11 cellular contexts compared by ENCODE assay signal in the genomic region with DNA sequence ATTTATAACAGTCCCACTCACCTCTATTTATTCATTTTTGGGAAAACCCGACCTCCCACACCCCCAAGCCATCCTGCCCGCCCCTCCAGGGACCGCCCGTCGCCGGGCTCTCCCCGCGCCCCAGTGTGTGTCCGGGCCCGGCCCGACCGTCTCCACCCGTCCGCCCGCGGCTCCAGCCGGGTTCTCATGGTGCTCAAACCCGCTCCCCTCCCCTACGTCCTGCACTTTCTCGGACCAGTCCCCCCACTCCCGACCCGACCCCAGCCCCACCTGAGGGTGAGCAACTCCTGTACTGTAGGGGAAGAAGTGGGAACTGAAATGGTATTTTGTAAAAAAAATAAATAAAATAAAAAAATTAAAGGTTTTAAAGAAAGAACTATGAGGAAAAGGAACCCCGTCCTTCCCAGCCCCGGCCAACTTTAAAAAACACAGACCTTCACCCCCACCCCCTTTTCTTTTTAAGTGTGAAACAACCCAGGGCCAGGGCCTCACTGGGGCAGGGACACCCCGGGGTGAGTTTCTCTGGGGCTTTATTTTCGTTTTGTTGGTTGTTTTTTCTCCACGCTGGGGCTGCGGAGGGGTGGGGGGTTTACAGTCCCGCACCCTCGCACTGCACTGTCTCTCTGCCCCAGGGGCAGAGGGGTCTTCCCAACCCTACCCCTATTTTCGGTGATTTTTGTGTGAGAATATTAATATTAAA. TPM values are rescaled to one million over a fixed set of nuclear protein-coding genes. Genes with fewer than 3 reads are reported as not detected.
DNase-seq lines count a peak whose midpoint lies in the region; ATAC-seq and TF ChIP-seq lines count a peak whose summit lies in the region.
"Had no signal": no experiment of that assay in that cellular context is flagged by ENCODE, and none has a peak within 500 bp of the region (broad histone marks: within the 10 kb centered on the region; RNA-seq: fewer than 3 reads in every experiment).

No MANE protein-coding gene starts in this region.

- H3K27ac Mint-ChIP-seq in IgD-negative memory B cell (peak overlapping the region in 2 of 3 donors; percentile 20 to 69), neural crest cell (ENCODE audit: unreplicated experiment) (no peak overlapping the region)

- TF ChIP-seq CTCF in coronary artery (IDR thresholded peaks at IDR 0.05) (no peak), neural crest cell (conservative IDR thresholded peaks at IDR 0.05) (no peak), OCI-LY7 (conservative IDR thresholded peaks at IDR 0.05; ENCODE audit: low read length) (no peak)

- H3K36me3 Mint-ChIP-seq in IgD-negative memory B cell (peaks cover 2% of the 10 kb centered on the region), neural crest cell (ENCODE audit: low read depth) (peaks cover 7% of the 10 kb centered on the region)

- ATAC-seq in HG03571 (IDR thresholded peaks at IDR 0.05; ENCODE audit: unreplicated experiment): no peak
- ATAC-seq: esophagus mucosa had no signal

- H3K9me2 ChIP-seq in OCI-LY7 (ENCODE audit: insufficient read depth, low read length): no peaks in the 10 kb centered on the region

- H3K9me3 ChIP-seq in OCI-LY7 (ENCODE audit: low read length): no peaks in the 10 kb centered on the region
- H3K9me3 ChIP-seq: HAP-1 had no signal

- H3K4me1 Mint-ChIP-seq in IgD-negative memory B cell: peaks cover 12 to 26% (median 13%) of the 10 kb centered on the region in 3 donors
- H3K4me1 Mint-ChIP-seq in neural crest cell: peaks cover 10% of the 10 kb centered on the region

- peaks cover 39% of the 10 kb centered on the region for H3K4me1 ChIP-seq in OCI-LY7 (ENCODE audit: insufficient read depth, low read length, poor library complexity, severe bottlenecking)

- DNase-seq in coronary artery (ENCODE audit: low spot score): peak; percentile 72
- DNase-seq in neural crest cell (ENCODE audit: low read depth, low spot score): no peak
- DNase-seq in OCI-LY7 (ENCODE audit: low spot score): no peak
- DNase-seq in DMS153 (lab: John Stamatoyannopoulos, UW): no peak
- DNase-seq: amygdala, NCI-H1436, PC-9 had no signal

- no peak overlapping the region for H3K27ac ChIP-seq in coronary artery
- no peak overlapping the region for H3K27ac ChIP-seq in OCI-LY7 (ENCODE audit: low read depth, low read length, poor library complexity, severe bottlenecking)
- H3K27ac ChIP-seq: PC-9 had no signal

- no peak overlapping the region for H2AFZ ChIP-seq in OCI-LY7 (ENCODE audit: low read length)
- H2AFZ ChIP-seq: PC-9 had no signal

- H3K36me3 ChIP-seq in OCI-LY7 (ENCODE audit: insufficient read depth, low read length): peaks cover 75% of the 10 kb centered on the region

- H3K4me3 ChIP-seq in coronary artery: peak overlapping the region; percentile 80
- H3K4me3 ChIP-seq in OCI-LY7 (ENCODE audit: low read depth, low read length, poor library complexity, severe bottlenecking): no peak overlapping the region
- H3K4me3 ChIP-seq: HAP-1, PC-9 had no signal

- BruUV-seq in OCI-LY7 (replicated peaks; lab: Mats Ljungman, UMichigan): no TSS peak

- peaks cover 25% of the 10 kb centered on the region for H3K79me2 ChIP-seq in OCI-LY7 (ENCODE audit: insufficient read depth, low read depth, low read length)

- CTCF ChIA-PET in OCI-LY7 (lab: Charles Lee; ENCODE audit: unreplicated experiment): no interaction called here

- H3K4me3 Mint-ChIP-seq in IgD-negative memory B cell (peak overlapping the region in 1 of 4 donors; percentile 58), neural crest cell (peak overlapping the region; percentile 60)

- H3K27me3 Mint-ChIP-seq in IgD-negative memory B cell: no peaks in the 10 kb centered on the region
- H3K27me3 Mint-ChIP-seq in neural crest cell (ENCODE audit: low read depth): peaks cover 10% of the 10 kb centered on the region

- POLR2A ChIA-PET in OCI-LY7 (lab: Charles Lee): no interaction called here

- intact Hi-C loops in OCI-LY7 (cut with micrococcal nuclease; ENCODE audit: unreplicated experiment): no loop called here

- no peaks in the 10 kb centered on the region for H3K9me3 Mint-ChIP-seq in IgD-negative memory B cell
- H3K9me3 Mint-ChIP-seq in neural crest cell: no peaks in the 10 kb centered on the region

- no peak overlapping the region for H3K4me2 ChIP-seq in OCI-LY7 (ENCODE audit: low read length)

- peaks cover 8% of the 10 kb centered on the region; the same call in 1 of the 2 replicates for H4K20me1 ChIP-seq in OCI-LY7 (ENCODE audit: insufficient read depth, low read length)

RNA-seq across cellular contexts. Expression of a gene that starts 0.6 kb away (rescaled TPM):
- polyA plus RNA-seq in IgD-negative memory B cell: not detected
- total RNA-seq in neural crest cell: 6.7 and 8.4 TPM in 2 replicates
- total RNA-seq in OCI-LY7 (2014; rRNA removed; shearing (Covaris generic)): 0.41 TPM in 1 of 2 replicates, not detected in the other
- total RNA-seq in OCI-LY7 (2022): 3.8 and 4.0 TPM in 2 replicates

RNA-seq across cellular contexts. Expression of a gene that starts 3.1 kb away (rescaled TPM):
- 170 TPM for polyA plus RNA-seq in IgD-negative memory B cell
- 83.4 and 87.2 TPM in 2 replicates for total RNA-seq in neural crest cell
- total RNA-seq in OCI-LY7 (2014; rRNA removed; shearing (Covaris generic)): 168 and 205 TPM in 2 replicates
- total RNA-seq in OCI-LY7 (2022): 149 and 153 TPM in 2 replicates

RNA-seq across cellular contexts. Expression of a gene that starts 3.6 kb away (rescaled TPM):
- 8.0 TPM for polyA plus RNA-seq in IgD-negative memory B cell
- total RNA-seq in neural crest cell (12.7 and 13.3 TPM in 2 replicates), OCI-LY7 (2022) (19.3 and 24.8 TPM in 2 replicates)
- 16.9 and 18.1 TPM in 2 replicates for total RNA-seq in OCI-LY7 (2014; rRNA removed; shearing (Covaris generic))

RNA-seq across cellular contexts. Expression of a gene that starts 20.2 kb away (rescaled TPM):
- 1.9 TPM for polyA plus RNA-seq in IgD-negative memory B cell
- total RNA-seq in neural crest cell (64.8 and 70.2 TPM in 2 replicates), OCI-LY7 (2022) (46.4 and 62.9 TPM in 2 replicates)
- total RNA-seq in OCI-LY7 (2014; rRNA removed; shearing (Covaris generic)): 4.4 and 10.0 TPM in 2 replicates

RNA-seq across cellular contexts. Expression of a gene that starts 34.4 kb away (rescaled TPM):
- 2.4 TPM for polyA plus RNA-seq in IgD-negative memory B cell
- total RNA-seq in neural crest cell (53.3 and 59.7 TPM in 2 replicates), OCI-LY7 (2022) (124 and 126 TPM in 2 replicates)
- 42.5 and 59.6 TPM in 2 replicates for total RNA-seq in OCI-LY7 (2014; rRNA removed; shearing (Covaris generic))
